In genomic region chr11:77770629-77771028, GRCh38 we compare ENCODE assay signal across 27 cellular contexts. TPM values are rescaled to one million over a fixed set of nuclear protein-coding genes. Genes with fewer than 3 reads are reported as not detected.
DNase-seq lines count a peak whose midpoint lies in the region; ATAC-seq and TF ChIP-seq lines count a peak whose summit lies in the region.
"Had no signal": no experiment of that assay in that cellular context is flagged by ENCODE, and none has a peak within 500 bp of the region (broad histone marks: within the 10 kb centered on the region; RNA-seq: fewer than 3 reads in every experiment).

No MANE protein-coding gene starts in this region.

- TF ChIP-seq CTCF in HFFc6 (IDR thresholded peaks at IDR 0.05), result no peak

- H3K9me3 ChIP-seq in T-helper 17 cell (ENCODE audit: control insufficient read depth, low read length, poor library complexity, severe bottlenecking), result no peaks in the 10 kb centered on the region
- H3K9me3 ChIP-seq: breast epithelium, Peyer's patch, SJCRH30 had no signal

- peak overlapping the region; percentile 9 for H3K27ac Mint-ChIP-seq in activated T-cell treated with anti-CD3 and anti-CD28 coated beads, Interleukin-2, amount 50 U/mL, for 72 hours
- H3K27ac Mint-ChIP-seq in T-helper 17 cell (peak overlapping the region; percentile 78), HFFc6 (no peak overlapping the region)
- peak overlapping the region; percentile 10 to 86 for H3K27ac Mint-ChIP-seq in effector memory CD8-positive, alpha-beta T cell
- H3K27ac Mint-ChIP-seq: activated naive CD4-positive, alpha-beta T cell treated with anti-CD3 and anti-CD28 coated beads for 36 hours; nephron progenitor cell had no signal

- peak overlapping the region in 1 of 2 donors; percentile 38 for H3K4me3 Mint-ChIP-seq in activated T-cell treated with anti-CD3 and anti-CD28 coated beads, Interleukin-2, amount 50 U/mL, for 72 hours
- H3K4me3 Mint-ChIP-seq in T-helper 17 cell, result peak overlapping the region; percentile 43
- peak overlapping the region; percentile 21 to 58 for H3K4me3 Mint-ChIP-seq in effector memory CD8-positive, alpha-beta T cell
- H3K4me3 Mint-ChIP-seq in HFFc6, result no peak overlapping the region
- H3K4me3 Mint-ChIP-seq: activated naive CD4-positive, alpha-beta T cell treated with anti-CD3 and anti-CD28 coated beads for 36 hours; nephron progenitor cell had no signal

- no peaks in the 10 kb centered on the region for H3K36me3 Mint-ChIP-seq in activated T-cell treated with anti-CD3 and anti-CD28 coated beads, Interleukin-2, amount 50 U/mL, for 72 hours (ENCODE audit: insufficient read depth in 2 of 2)
- H3K36me3 Mint-ChIP-seq in T-helper 17 cell (ENCODE audit: low read depth) (no peaks in the 10 kb centered on the region), HFFc6 (ENCODE audit: low read depth) (no peaks in the 10 kb centered on the region)
- peaks cover 10% of the 10 kb centered on the region for H3K36me3 Mint-ChIP-seq in effector memory CD8-positive, alpha-beta T cell (ENCODE audit: insufficient read depth)

- no peak for DNase-seq in activated T-cell treated with anti-CD3 and anti-CD28 coated beads, Interleukin-2, amount 50 U/mL, for 72 hours
- DNase-seq in activated T-cell treated with anti-CD3 and anti-CD28 coated beads for 4 hours (no peak), T-helper 17 cell (no peak), GM19240 (ENCODE audit: insufficient read length, low spot score) (no peak), HFFc6 (no peak), NCI-H1417 treated with DMSO at 0.1 percent for 48 hours (lab: John Stamatoyannopoulos, UW) (no peak)
- no peak for DNase-seq in effector memory CD8-positive, alpha-beta T cell
- DNase-seq: ACHN; activated CD4-positive, alpha-beta T cell treated with anti-CD3 and anti-CD28 coated beads for 48 hours; activated naive CD4-positive, alpha-beta T cell treated with anti-CD3 and anti-CD28 coated beads for 36 hours; activated T-cell treated with anti-CD3 and anti-CD28 coated beads, Interleukin-2, amount 50 U/mL, for 48 hours; Calu3; DMS79 treated with DMSO at 0.1 percent for 48 hours; effector CD4-positive, alpha-beta T cell; GF-D8; glutamatergic neuron; HCEC 1CT; Karpas-422; midbrain; NCI-H1048; NCI-H187 treated with DMSO at 0.1 percent for 48 hours; NCI-H526; nephron progenitor cell; Peyer's patch; SJCRH30 had no signal

- no peak for ATAC-seq in activated T-cell treated with anti-CD3 and anti-CD28 coated beads, Interleukin-2, amount 50 U/mL, for 72 hours (replicated peaks in 1 of 2)
- ATAC-seq in T-helper 17 cell (no peak), HG02870 (IDR thresholded peaks at IDR 0.05; ENCODE audit: unreplicated experiment) (no peak)
- ATAC-seq in effector memory CD8-positive, alpha-beta T cell (replicated peaks), result no peak

- H3K4me1 Mint-ChIP-seq in activated T-cell treated with anti-CD3 and anti-CD28 coated beads, Interleukin-2, amount 50 U/mL, for 72 hours (ENCODE audit: low read depth), result peaks cover 51% of the 10 kb centered on the region
- H3K4me1 Mint-ChIP-seq in T-helper 17 cell (peaks cover 40% of the 10 kb centered on the region), HFFc6 (ENCODE audit: low read depth) (peaks cover 13% of the 10 kb centered on the region)
- peaks cover 32 to 53% of the 10 kb centered on the region in 2 donors for H3K4me1 Mint-ChIP-seq in effector memory CD8-positive, alpha-beta T cell (ENCODE audit: low read depth in 2 of 2)

- no peaks in the 10 kb centered on the region for H3K27me3 Mint-ChIP-seq in activated T-cell treated with anti-CD3 and anti-CD28 coated beads, Interleukin-2, amount 50 U/mL, for 72 hours (ENCODE audit: low read depth)
- no peaks in the 10 kb centered on the region for H3K27me3 Mint-ChIP-seq in T-helper 17 cell
- H3K27me3 Mint-ChIP-seq in effector memory CD8-positive, alpha-beta T cell, result no peaks in the 10 kb centered on the region
- no peaks in the 10 kb centered on the region for H3K27me3 Mint-ChIP-seq in HFFc6 (ENCODE audit: insufficient read depth)

- H3K9me3 Mint-ChIP-seq in activated T-cell treated with anti-CD3 and anti-CD28 coated beads, Interleukin-2, amount 50 U/mL, for 72 hours, result no peaks in the 10 kb centered on the region
- no peaks in the 10 kb centered on the region for H3K9me3 Mint-ChIP-seq in effector memory CD8-positive, alpha-beta T cell
- no peaks in the 10 kb centered on the region for H3K9me3 Mint-ChIP-seq in HFFc6
- H3K9me3 Mint-ChIP-seq: activated naive CD4-positive, alpha-beta T cell treated with anti-CD3 and anti-CD28 coated beads for 36 hours; nephron progenitor cell had no signal

RNA-seq across cellular contexts. Expression of gene RSF1, which starts 49.9 kb away (rescaled TPM):
- total RNA-seq in activated T-cell treated with anti-CD3 and anti-CD28 coated beads, Interleukin-2, amount 50 U/mL, for 72 hours, result 10 to 100 TPM; 57.6 to 69.9 TPM
- 10 to 100 TPM; 80.8 to 87.1 TPM for total RNA-seq in T-helper 17 cell
- 10 to 100 TPM; 44.7 to 59.2 (median 55.3) TPM for total RNA-seq in HFFc6 (2021; fragmentation: NEBNext Ultra II Directional; extraction: Animal tissue kit (Norgen Biotek cat#: 25700))

RNA-seq across cellular contexts. Expression of gene AAMDC, which starts 50.3 kb away (rescaled TPM):
- 10 to 100 TPM; 10.5 to 14.7 TPM for total RNA-seq in activated T-cell treated with anti-CD3 and anti-CD28 coated beads, Interleukin-2, amount 50 U/mL, for 72 hours
- 1 to 10 TPM; 2.7 to 5.2 TPM for total RNA-seq in T-helper 17 cell
- 10 to 100 TPM; 33.3 to 48.5 (median 39.5) TPM for total RNA-seq in HFFc6 (2021; fragmentation: NEBNext Ultra II Directional; extraction: Animal tissue kit (Norgen Biotek cat#: 25700))
